Comparison of ENCODE assay signal across 21 cellular contexts in genomic region chr22:50500452-50500851, GRCh38. TPM values are rescaled to one million over a fixed set of nuclear protein-coding genes. Genes with fewer than 3 reads are reported as not detected.
A peak's percentile ranks its signal among the peaks of the same experiment; 100 is the strongest.
DNase-seq lines count a peak whose midpoint lies in the region; ATAC-seq, FAIRE-seq and TF ChIP-seq lines count a peak whose summit lies in the region.
"Had no signal": no experiment of that assay in that cellular context is flagged by ENCODE, and none has a peak within 500 bp of the region (broad histone marks: within the 10 kb centered on the region; RNA-seq: fewer than 3 reads in every experiment).

No MANE protein-coding gene starts in this region.

- H3K9me3 ChIP-seq in K562 (replicated peaks; ENCODE audit: control insufficient read depth, insufficient read depth, low read depth, low read length) (0 out of 2 replicates have a peak, but pooled peaks cover 1% of the 10 kb centered on the region), osteoblast (ENCODE audit: low read depth, low read length) (no peaks in the 10 kb centered on the region)
- H3K9me3 ChIP-seq: BLaER1 treated with 17β-estradiol and CSF1 and Interleukin-3, amounts not matched to agents 10 nM and 100 nM had no signal

- ATAC-seq in Right ventricle myocardium inferior = no peak
- no peak for ATAC-seq in Right ventricle myocardium superior (ENCODE audit: poor library complexity)
- ATAC-seq in K562 = no peak
- ATAC-seq: CD8-positive, alpha-beta T cell; HCT116 had no signal

- H3K4me2 ChIP-seq in K562 (ENCODE audit: insufficient read depth, low read length) = no peak overlapping the region
- no peak overlapping the region for H3K4me2 ChIP-seq in osteoblast (ENCODE audit: insufficient read depth, low read length)
- H3K4me2 ChIP-seq: BLaER1 treated with 17β-estradiol and CSF1 and Interleukin-3, amounts not matched to agents 10 nM and 100 nM had no signal

- POLR2A ChIA-PET in K562 (lab: Yijun Ruan, JAX) = interaction anchor here (0.6 kb wide), 1 partner anchor 72 kb away, joined by 3 read pairs; no protein-coding TSS in a partner anchor

- 87% methylated on average over 12 of the region's 12 CpGs for WGBS in K562 (ENCODE audit: insufficient coverage, low coverage, missing lambda C conversion rate)

- no peak for FAIRE-seq in K562 (lab: Jason Lieb, UNC)
- FAIRE-seq: GM12892, GM18507 had no signal

- in situ Hi-C loops in K562 (cut with MboI) = no loop called here

- H3K9ac ChIP-seq in K562 (ENCODE audit: insufficient read depth in 1 of 2, low read depth in 2 of 2, low read length in 2 of 2) = no peak overlapping the region
- H3K9ac ChIP-seq: BLaER1 treated with 17β-estradiol and CSF1 and Interleukin-3, amounts not matched to agents 10 nM and 100 nM had no signal

- intact Hi-C loops in Right ventricle myocardium inferior (cut with DNase I) (no loop called here), Right ventricle myocardium superior (cut with DNase I) (no loop called here), K562 (cut with micrococcal nuclease) (no loop called here)

- TF ChIP-seq RAD21 in K562 (CRISPR knock-in tag; conservative IDR thresholded peaks at IDR 0.05 in 1 of 2, IDR thresholded peaks at IDR 0.05 in 1 of 2) = no peak

- BruUV-seq in K562 (replicated peaks; lab: Mats Ljungman, UMichigan) = no TSS peak

- H3K79me2 ChIP-seq in K562 (ENCODE audit: control insufficient read depth, insufficient read depth, low read length) = no peaks in the 10 kb centered on the region
- H3K79me2 ChIP-seq in osteoblast (ENCODE audit: insufficient read depth, low read length) = peaks cover 7% of the 10 kb centered on the region

- H3K4me3 ChIP-seq in K562 = no peak overlapping the region
- H3K4me3 ChIP-seq in osteoblast (ENCODE audit: insufficient read depth, low read length) = no peak overlapping the region
- H3K4me3 ChIP-seq: BLaER1 treated with 17β-estradiol and CSF1 and Interleukin-3, amounts not matched to agents 10 nM and 100 nM had no signal

- TF ChIP-seq POLR2A in K562 (conservative IDR thresholded peaks at IDR 0.05) = no peak
- no peak for TF ChIP-seq POLR2A in erythroblast (IDR thresholded peaks at IDR 0.05; ENCODE audit: low read length)

- H3K27ac ChIP-seq in K562 (ENCODE audit: extremely low read depth, low read depth, low read length) (no peak overlapping the region), osteoblast (ENCODE audit: low read depth, low read length) (no peak overlapping the region)
- H3K27ac ChIP-seq: BLaER1 treated with 17β-estradiol and CSF1 and Interleukin-3, amounts not matched to agents 10 nM and 100 nM; HL-60 had no signal

- DNase-seq in Right ventricle myocardium inferior (ENCODE audit: missing footprints) = peak; percentile 9
- DNase-seq in Right ventricle myocardium superior = no peak
- DNase-seq in K562 (ENCODE audit: extremely low read depth in 1 of 4, low spot score in 3 of 4) = no peak
- peak; percentile 43 for DNase-seq in osteoblast (ENCODE audit: insufficient read length, low spot score, missing footprints)
- no peak for DNase-seq in SHP77 (lab: John Stamatoyannopoulos, UW)
- DNase-seq in erythroblast (lab: John Stamatoyannopoulos, UW) = no peak
- no peak for DNase-seq in activated CD4-positive, alpha-beta T cell treated with anti-CD3 and anti-CD28 coated beads for 1 hour
- DNase-seq: CD8-positive, alpha-beta T cell; DMS 273 treated with DMSO at 0.1 percent for 48 hours; GDM1; GOT3; H7; HFFc6 had no signal

- no peak for TF ChIP-seq EP300 in K562 (IDR thresholded peaks at IDR 0.05; ENCODE audit: low read length)

- H3K36me3 ChIP-seq in K562 (ENCODE audit: control insufficient read depth, insufficient read depth, low read length) (peaks cover 17% of the 10 kb centered on the region; the same call in 1 of the 3 replicates), osteoblast (ENCODE audit: insufficient read depth, low read length) (peaks cover 17% of the 10 kb centered on the region)

- H3K4me1 ChIP-seq in K562 (replicated peaks in 1 of 2; ENCODE audit: control insufficient read depth in 2 of 2, insufficient read depth in 2 of 2, low read length in 2 of 2) (peaks cover 3 to 26% of the 10 kb centered on the region in 2 experiments; a peak in 3 of 5 replicates), osteoblast (ENCODE audit: insufficient read depth, low read length) (no peaks in the 10 kb centered on the region)

- H4K20me1 ChIP-seq in K562 (replicated peaks; ENCODE audit: control insufficient read depth, insufficient read depth, low read length) = no peaks in the 10 kb centered on the region
- H4K20me1 ChIP-seq in osteoblast (ENCODE audit: insufficient read depth, low read length) = peaks cover 10% of the 10 kb centered on the region

- H2AFZ ChIP-seq in K562 (ENCODE audit: low read depth, low read length) (no peak overlapping the region), osteoblast (ENCODE audit: low read length) (no peak overlapping the region)

- no peak for TF ChIP-seq CTCF in K562 (IDR thresholded peaks at IDR 0.05 in 2 of 3, conservative IDR thresholded peaks at IDR 0.05 in 1 of 3; ENCODE audit: insufficient read depth in 2 of 3, low read depth in 1 of 3, low read length in 3 of 3)
- no peak for TF ChIP-seq CTCF in osteoblast (IDR thresholded peaks at IDR 0.05; ENCODE audit: extremely low read depth, low read depth, low read length)

- H3K9me1 ChIP-seq in K562 (ENCODE audit: control insufficient read depth, insufficient read depth, low read length) = no peaks in the 10 kb centered on the region

- CTCF ChIA-PET in K562 (lab: Yijun Ruan, JAX; ENCODE audit: low intra/inter-chr PET ratio) = no interaction called here

- H3K27me3 ChIP-seq in K562 (ENCODE audit: control insufficient read depth in 2 of 2, insufficient read depth in 2 of 2, low read length in 2 of 2) (no peaks in the 10 kb centered on the region), osteoblast (ENCODE audit: insufficient read depth, low read length) (no peaks in the 10 kb centered on the region)
- H3K27me3 ChIP-seq: BLaER1 treated with 17β-estradiol and CSF1 and Interleukin-3, amounts not matched to agents 10 nM and 100 nM had no signal

RNA-seq across cellular contexts. Expression of gene LMF2, which starts 7.0 kb away (rescaled TPM):
- total RNA-seq in Right ventricle myocardium inferior (24.9 TPM), Right ventricle myocardium superior (25.3 TPM), K562 (2014; rRNA removed) (18.1 and 26.0 TPM in 2 replicates), K562 (2014; rRNA removed; fragmentation: Illumina TruSeq; extraction: Trizol) (0.67 and 1.2 TPM in 2 replicates), K562 (2015; rRNA removed; fragmentation: Illumina TruSeq; extraction: Trizol) (7.5 and 7.6 TPM in 2 replicates), K562 (2021) (35.8 and 37.1 TPM in 2 replicates), osteoblast (56.8 and 60.7 TPM in 2 replicates)
- total RNA-seq in K562 (2011; cell fraction: chromatin; rRNA removed; ENCODE audit: low replicate concordance) = 23.7 and 131 TPM in 2 replicates
- total RNA-seq in K562 (2011; cell fraction: nucleolus; rRNA removed) = 145 and 174 TPM in 2 replicates
- total RNA-seq in K562 (2011; cell fraction: nucleoplasm; rRNA removed) = 53.0 and 58.1 TPM in 2 replicates
- polyA plus RNA-seq in K562 (2011; rRNA removed) (8.8 and 19.2 TPM in 2 replicates), K562 (2014; fragmentation: Illumina TruSeq; extraction: Trizol) (3.2 and 13.6 TPM in 2 replicates), K562 (2014; fragmentation: Nextera tagmentation; extraction: Ambion mirVana) (under 1 TPM; 0.08 to 0.39 TPM), K562 (2014; rRNA removed) (31.7 and 32.7 TPM in 2 replicates)
- 17.7 and 43.8 TPM in 2 replicates for polyA plus RNA-seq in K562 (2011; cell fraction: cytosol; rRNA removed)
- 202 and 324 TPM in 2 replicates for polyA plus RNA-seq in K562 (2011; cell fraction: nucleus; rRNA removed)
- polyA plus RNA-seq in K562 (2012) = 22.2 and 47.8 TPM in 2 replicates
- 3.2 and 3.9 TPM in 2 replicates for polyA minus RNA-seq in K562 (2011; rRNA and poly(A)+ RNA removed)
- polyA minus RNA-seq in K562 (2011; cell fraction: cytosol; rRNA and poly(A)+ RNA removed) = 17.6 and 18.8 TPM in 2 replicates
- polyA minus RNA-seq in K562 (2011; cell fraction: nucleus; rRNA and poly(A)+ RNA removed) = 38.4 and 48.2 TPM in 2 replicates

RNA-seq across cellular contexts. Expression of gene NCAPH2, which starts 7.6 kb away (rescaled TPM):
- 26.7 TPM for total RNA-seq in Right ventricle myocardium inferior
- total RNA-seq in Right ventricle myocardium superior = 28.8 TPM
- 73.5 and 259 TPM in 2 replicates for total RNA-seq in K562 (2011; cell fraction: chromatin; rRNA removed; ENCODE audit: low replicate concordance)
- total RNA-seq in K562 (2011; cell fraction: nucleolus; rRNA removed) = 203 and 218 TPM in 2 replicates
- 91.6 and 121 TPM in 2 replicates for total RNA-seq in K562 (2011; cell fraction: nucleoplasm; rRNA removed)
- 72.3 and 79.2 TPM in 2 replicates for total RNA-seq in K562 (2014; rRNA removed)
- 20.2 and 24.3 TPM in 2 replicates for total RNA-seq in K562 (2014; rRNA removed; fragmentation: Illumina TruSeq; extraction: Trizol)
- 40.5 and 42.9 TPM in 2 replicates for total RNA-seq in K562 (2015; rRNA removed; fragmentation: Illumina TruSeq; extraction: Trizol)
- 83.2 and 88.6 TPM in 2 replicates for total RNA-seq in K562 (2021)
- polyA plus RNA-seq in K562 (2011; rRNA removed) = 31.2 and 43.9 TPM in 2 replicates
- 48.1 and 62.5 TPM in 2 replicates for polyA plus RNA-seq in K562 (2011; cell fraction: cytosol; rRNA removed)
- 140 and 169 TPM in 2 replicates for polyA plus RNA-seq in K562 (2011; cell fraction: nucleus; rRNA removed)
- polyA plus RNA-seq in K562 (2012) = 46.4 and 80.8 TPM in 2 replicates
- 32.4 and 44.0 TPM in 2 replicates for polyA plus RNA-seq in K562 (2014; fragmentation: Illumina TruSeq; extraction: Trizol)
- polyA plus RNA-seq in K562 (2014; fragmentation: Nextera tagmentation; extraction: Ambion mirVana) = 10 to 100 TPM in 1 of 2 experiments, 1 to 10 TPM in 1; 3.6 to 10.0 TPM
- polyA plus RNA-seq in K562 (2014; rRNA removed) = 63.3 and 67.1 TPM in 2 replicates
- polyA minus RNA-seq in K562 (2011; rRNA and poly(A)+ RNA removed) = 20.3 and 21.0 TPM in 2 replicates
- polyA minus RNA-seq in K562 (2011; cell fraction: cytosol; rRNA and poly(A)+ RNA removed) = 44.2 and 53.0 TPM in 2 replicates
- polyA minus RNA-seq in K562 (2011; cell fraction: nucleus; rRNA and poly(A)+ RNA removed) = 37.6 and 55.5 TPM in 2 replicates
- 24.2 and 27.5 TPM in 2 replicates for total RNA-seq in osteoblast

RNA-seq across cellular contexts. Expression of gene MIOX, which starts 13.8 kb away (rescaled TPM):
- total RNA-seq in Right ventricle myocardium inferior (not detected), Right ventricle myocardium superior (not detected), K562 (2014; rRNA removed) (not detected in 2 replicates), K562 (2014; rRNA removed; fragmentation: Illumina TruSeq; extraction: Trizol) (not detected in 2 replicates), K562 (2015; rRNA removed; fragmentation: Illumina TruSeq; extraction: Trizol) (not detected in 2 replicates), K562 (2021) (not detected in 2 replicates), osteoblast (under 0.01 TPM in 1 of 2 replicates, not detected in the other)
- 0.46 TPM in 1 of 2 replicates, not detected in the other for total RNA-seq in K562 (2011; cell fraction: chromatin; rRNA removed; ENCODE audit: low replicate concordance)
- total RNA-seq in K562 (2011; cell fraction: nucleolus; rRNA removed) = 0.39 TPM in 1 of 2 replicates, not detected in the other
- 0.59 TPM in 1 of 2 replicates, not detected in the other for total RNA-seq in K562 (2011; cell fraction: nucleoplasm; rRNA removed)
- polyA plus RNA-seq in K562 (2011; rRNA removed) (0.08 TPM in 2 replicates), K562 (2014; fragmentation: Illumina TruSeq; extraction: Trizol) (not detected in 2 replicates), K562 (2014; fragmentation: Nextera tagmentation; extraction: Ambion mirVana) (not detected), K562 (2014; rRNA removed) (not detected in 2 replicates)
- 0.10 TPM in 1 of 2 replicates, not detected in the other for polyA plus RNA-seq in K562 (2011; cell fraction: cytosol; rRNA removed)
- 0.35 and 0.81 TPM in 2 replicates for polyA plus RNA-seq in K562 (2011; cell fraction: nucleus; rRNA removed)
- 0.04 and 0.80 TPM in 2 replicates for polyA plus RNA-seq in K562 (2012)
- polyA minus RNA-seq in K562 (2011; rRNA and poly(A)+ RNA removed) = not detected in 2 replicates
- not detected in 2 replicates for polyA minus RNA-seq in K562 (2011; cell fraction: cytosol; rRNA and poly(A)+ RNA removed)
- not detected in 2 replicates for polyA minus RNA-seq in K562 (2011; cell fraction: nucleus; rRNA and poly(A)+ RNA removed)
- total RNA-seq: A172; B cell; CD8-positive, alpha-beta T cell; H7; HFFc6; HT1080 had no signal

RNA-seq across cellular contexts. Expression of gene ADM2, which starts 19.1 kb away (rescaled TPM):
- total RNA-seq in Right ventricle myocardium inferior = not detected
- not detected for total RNA-seq in Right ventricle myocardium superior
- 2.7 and 6.7 TPM in 2 replicates for total RNA-seq in K562 (2011; cell fraction: chromatin; rRNA removed; ENCODE audit: low replicate concordance)
- 7.2 and 7.8 TPM in 2 replicates for total RNA-seq in K562 (2011; cell fraction: nucleolus; rRNA removed)
- total RNA-seq in K562 (2011; cell fraction: nucleoplasm; rRNA removed) = 3.7 and 4.7 TPM in 2 replicates
- 1.5 and 1.8 TPM in 2 replicates for total RNA-seq in K562 (2014; rRNA removed)
- total RNA-seq in K562 (2014; rRNA removed; fragmentation: Illumina TruSeq; extraction: Trizol) = 0.33 and 0.41 TPM in 2 replicates
- 0.08 and 0.11 TPM in 2 replicates for total RNA-seq in K562 (2015; rRNA removed; fragmentation: Illumina TruSeq; extraction: Trizol)
- 3.4 and 5.1 TPM in 2 replicates for total RNA-seq in K562 (2021)
- 0.38 and 1.1 TPM in 2 replicates for polyA plus RNA-seq in K562 (2011; rRNA removed)
- polyA plus RNA-seq in K562 (2011; cell fraction: cytosol; rRNA removed) = 0.69 and 0.74 TPM in 2 replicates
- 1.0 and 1.2 TPM in 2 replicates for polyA plus RNA-seq in K562 (2011; cell fraction: nucleus; rRNA removed)
- 1.1 and 19.5 TPM in 2 replicates for polyA plus RNA-seq in K562 (2012)
- 1.7 and 2.9 TPM in 2 replicates for polyA plus RNA-seq in K562 (2014; fragmentation: Illumina TruSeq; extraction: Trizol)
- under 1 TPM; 0.22 to 0.31 TPM for polyA plus RNA-seq in K562 (2014; fragmentation: Nextera tagmentation; extraction: Ambion mirVana)
- polyA plus RNA-seq in K562 (2014; rRNA removed) = 1.3 and 2.2 TPM in 2 replicates
- polyA minus RNA-seq in K562 (2011; rRNA and poly(A)+ RNA removed) = 0.39 and 0.60 TPM in 2 replicates
- polyA minus RNA-seq in K562 (2011; cell fraction: cytosol; rRNA and poly(A)+ RNA removed) = 0.48 and 1.1 TPM in 2 replicates
- polyA minus RNA-seq in K562 (2011; cell fraction: nucleus; rRNA and poly(A)+ RNA removed) = 1.5 and 2.6 TPM in 2 replicates
- total RNA-seq in osteoblast = 9.1 and 9.4 TPM in 2 replicates
- total RNA-seq: A172 had no signal

RNA-seq across cellular contexts. Expression of gene SCO2, which starts 24.9 kb away (rescaled TPM):
- total RNA-seq in Right ventricle myocardium inferior (not detected), Right ventricle myocardium superior (not detected), K562 (2014; rRNA removed) (2.2 and 2.6 TPM in 2 replicates), K562 (2014; rRNA removed; fragmentation: Illumina TruSeq; extraction: Trizol) (not detected in 2 replicates), K562 (2015; rRNA removed; fragmentation: Illumina TruSeq; extraction: Trizol) (0.26 and 0.69 TPM in 2 replicates), K562 (2021) (4.0 and 8.9 TPM in 2 replicates), osteoblast (5.1 and 5.6 TPM in 2 replicates)
- total RNA-seq in K562 (2011; cell fraction: chromatin; rRNA removed; ENCODE audit: low replicate concordance) = not detected in 2 replicates
- 1.0 and 3.9 TPM in 2 replicates for total RNA-seq in K562 (2011; cell fraction: nucleolus; rRNA removed)
- not detected in 2 replicates for total RNA-seq in K562 (2011; cell fraction: nucleoplasm; rRNA removed)
- polyA plus RNA-seq in K562 (2011; rRNA removed) (1.1 and 2.2 TPM in 2 replicates), K562 (2014; fragmentation: Illumina TruSeq; extraction: Trizol) (0.34 TPM in 1 of 2 replicates, not detected in the other), K562 (2014; fragmentation: Nextera tagmentation; extraction: Ambion mirVana) (not detected), K562 (2014; rRNA removed) (1.0 and 2.2 TPM in 2 replicates)
- 2.9 and 6.2 TPM in 2 replicates for polyA plus RNA-seq in K562 (2011; cell fraction: cytosol; rRNA removed)
- polyA plus RNA-seq in K562 (2011; cell fraction: nucleus; rRNA removed) = 0.51 and 1.7 TPM in 2 replicates
- 1.7 and 7.0 TPM in 2 replicates for polyA plus RNA-seq in K562 (2012)
- polyA minus RNA-seq in K562 (2011; rRNA and poly(A)+ RNA removed) = not detected in 2 replicates
- polyA minus RNA-seq in K562 (2011; cell fraction: cytosol; rRNA and poly(A)+ RNA removed) = 1.2 TPM in 1 of 2 replicates, not detected in the other
- 0.89 and 1.2 TPM in 2 replicates for polyA minus RNA-seq in K562 (2011; cell fraction: nucleus; rRNA and poly(A)+ RNA removed)

Comparison
In these comparisons a context has a peak if more than half of its experiments do, and no peak if none do; other contexts are left out.
1. DNase-seq: peak in Right ventricle myocardium inferior (single experiment) and osteoblast (single experiment); none in Right ventricle myocardium superior (single experiment), K562 (0 of 4), SHP77 (0 of 2), erythroblast (0 of 2) and activated CD4-positive, alpha-beta T cell treated with anti-CD3 and anti-CD28 coated beads for 1 hour (single experiment).